In genomic region chr15:74399511-74400312, GRCh38 we compare ENCODE assay signal across 9 cellular contexts. TPM values are rescaled to one million over a fixed set of nuclear protein-coding genes. Genes with fewer than 3 reads are reported as not detected.
DNase-seq lines count a peak whose midpoint lies in the region; ATAC-seq lines count a peak whose summit lies in the region.
"Had no signal": no experiment of that assay in that cellular context is flagged by ENCODE, and none has a peak within 500 bp of the region (broad histone marks: within the 10 kb centered on the region; RNA-seq: fewer than 3 reads in every experiment).

No MANE protein-coding gene starts in this region.

- peak overlapping the region; percentile 53 for H3K4me3 Mint-ChIP-seq in activated CD8-positive, alpha-beta T cell treated with anti-CD3 and anti-CD28 coated beads, Interleukin-2, amount 10 ng/mL, durations not matched to agents 7 days and 5 days
- no peak overlapping the region for H3K4me3 Mint-ChIP-seq in memory B cell

- ATAC-seq in activated CD8-positive, alpha-beta T cell treated with anti-CD3 and anti-CD28 coated beads, Interleukin-2, amount 10 ng/mL, durations not matched to agents 7 days and 5 days = peak; percentile 45
- ATAC-seq in memory B cell (ENCODE audit: low read depth) = no peak
- no peak for ATAC-seq in GM21526 (IDR thresholded peaks at IDR 0.05; ENCODE audit: low FRiP score, unreplicated experiment)
- ATAC-seq in HG03108 (IDR thresholded peaks at IDR 0.05; ENCODE audit: unreplicated experiment) = no peak

- H3K27me3 Mint-ChIP-seq in activated CD8-positive, alpha-beta T cell treated with anti-CD3 and anti-CD28 coated beads, Interleukin-2, amount 10 ng/mL, durations not matched to agents 7 days and 5 days (ENCODE audit: low read depth) = no peaks in the 10 kb centered on the region
- H3K27me3 Mint-ChIP-seq in memory B cell = no peaks in the 10 kb centered on the region

- H3K27ac Mint-ChIP-seq in activated CD8-positive, alpha-beta T cell treated with anti-CD3 and anti-CD28 coated beads, Interleukin-2, amount 10 ng/mL, durations not matched to agents 7 days and 5 days = peak overlapping the region; percentile 81
- H3K27ac Mint-ChIP-seq in memory B cell = peak overlapping the region; percentile 96

- CTCF ChIA-PET in activated CD8-positive, alpha-beta T cell treated with anti-CD3 and anti-CD28 coated beads, Interleukin-2, amount 10 ng/mL, durations not matched to agents 7 days and 5 days (lab: Charles Lee) = interaction anchor here (1.1 to 8.6 kb wide), 8 partner anchors 10 to 234 kb away, joined by 4 to 108 read pairs (median 8); partner anchors contain the start of gene SEMA7A

- H3K4me1 Mint-ChIP-seq in activated CD8-positive, alpha-beta T cell treated with anti-CD3 and anti-CD28 coated beads, Interleukin-2, amount 10 ng/mL, durations not matched to agents 7 days and 5 days (ENCODE audit: low read depth) = peaks cover 91% of the 10 kb centered on the region
- H3K4me1 Mint-ChIP-seq in memory B cell = peaks cover 85% of the 10 kb centered on the region

- H3K9me3 Mint-ChIP-seq in activated CD8-positive, alpha-beta T cell treated with anti-CD3 and anti-CD28 coated beads, Interleukin-2, amount 10 ng/mL, durations not matched to agents 7 days and 5 days (ENCODE audit: insufficient read depth) = no peaks in the 10 kb centered on the region
- no peaks in the 10 kb centered on the region for H3K9me3 Mint-ChIP-seq in memory B cell

- POLR2A ChIA-PET in activated CD8-positive, alpha-beta T cell treated with anti-CD3 and anti-CD28 coated beads, Interleukin-2, amount 10 ng/mL, durations not matched to agents 7 days and 5 days (lab: Charles Lee) = interaction anchor here (0.6 to 4.9 kb wide), 8 partner anchors 9 to 141 kb away, joined by 3 to 55 read pairs (median 6); partner anchors contain the start of genes ARID3B and SEMA7A

- no peaks in the 10 kb centered on the region for H3K36me3 Mint-ChIP-seq in activated CD8-positive, alpha-beta T cell treated with anti-CD3 and anti-CD28 coated beads, Interleukin-2, amount 10 ng/mL, durations not matched to agents 7 days and 5 days (ENCODE audit: low read depth)
- no peaks in the 10 kb centered on the region for H3K36me3 Mint-ChIP-seq in memory B cell

- DNase-seq in AG20443 (ENCODE audit: low spot score) (peak; percentile 33), HS-5 (ENCODE audit: low read depth) (peak; percentile 63), memory B cell (ENCODE audit: low spot score in 2 of 2) (no peak), GM19240 (ENCODE audit: insufficient read length, low spot score) (no peak), NCI-H510A (lab: John Stamatoyannopoulos, UW) (no peak)
- peak; percentile 84 for DNase-seq in activated CD8-positive, alpha-beta T cell treated with anti-CD3 and anti-CD28 coated beads, Interleukin-2, amount 10 ng/mL, durations not matched to agents 7 days and 5 days
- DNase-seq: Right ventricle myocardium superior had no signal

RNA-seq across cellular contexts. Expression of gene CYP11A1, which starts 32.3 kb away (rescaled TPM):
- total RNA-seq in activated CD8-positive, alpha-beta T cell treated with anti-CD3 and anti-CD28 coated beads, Interleukin-2, amount 10 ng/mL, durations not matched to agents 7 days and 5 days = not detected

RNA-seq across cellular contexts. Expression of gene SEMA7A, which starts 34.0 kb away (rescaled TPM):
- total RNA-seq in activated CD8-positive, alpha-beta T cell treated with anti-CD3 and anti-CD28 coated beads, Interleukin-2, amount 10 ng/mL, durations not matched to agents 7 days and 5 days = 10 to 100 TPM; 16.1 to 16.9 TPM

Comparison
In these comparisons a context has a peak if more than half of its experiments do, and no peak if none do; other contexts are left out.
1. DNase-seq: peak in AG20443 (single experiment), HS-5 (single experiment) and activated CD8-positive, alpha-beta T cell treated with anti-CD3 and anti-CD28 coated beads, Interleukin-2, amount 10 ng/mL, durations not matched to agents 7 days and 5 days (single experiment); none in memory B cell (0 of 2), GM19240 (single experiment) and NCI-H510A (single experiment).